In genomic region chr17:15952916-15953865, GRCh38 we compare ENCODE assay signal across 27 cellular contexts. TPM values are rescaled to one million over a fixed set of nuclear protein-coding genes. Genes with fewer than 3 reads are reported as not detected.
DNase-seq lines count a peak whose midpoint lies in the region; ATAC-seq, FAIRE-seq and TF ChIP-seq lines count a peak whose summit lies in the region.
"Had no signal": no experiment of that assay in that cellular context is flagged by ENCODE, and none has a peak within 500 bp of the region (broad histone marks: within the 10 kb centered on the region; RNA-seq: fewer than 3 reads in every experiment).

No MANE protein-coding gene starts in this region.

- no peak for ATAC-seq in HepG2
- no peak for ATAC-seq in right lobe of liver
- no peak for ATAC-seq in GM19395 (IDR thresholded peaks at IDR 0.05; ENCODE audit: unreplicated experiment)
- no peak for ATAC-seq in GM18873 (IDR thresholded peaks at IDR 0.05; ENCODE audit: low FRiP score, unreplicated experiment)
- ATAC-seq: activated CD8-positive, alpha-beta T cell treated with anti-CD3 and anti-CD28 coated beads for 36 hours; gastrocnemius medialis; naive thymus-derived CD8-positive, alpha-beta T cell; stimulated activated naive B cell treated with anti-CD40 and anti-IgM and Interleukin-4, amounts not matched to agents 10 μg/mL and 1 μg/mL and 100 μg/mL, for 72 hours had no signal

- no TSS peak for BruUV-seq in HepG2 (replicated peaks; lab: Mats Ljungman, UMichigan)
- no TSS peak for BruUV-seq in endothelial cell of umbilical vein (replicated peaks; lab: Mats Ljungman, UMichigan)

- H3K9ac ChIP-seq in HepG2 (ENCODE audit: insufficient read depth, low read depth, low read length) (no peak overlapping the region), endothelial cell of umbilical vein (replicated peaks; ENCODE audit: extremely low read depth, insufficient read depth, low read length) (no peak overlapping the region)

- H3K36me3 ChIP-seq in HepG2 (replicated peaks in 1 of 2; ENCODE audit: control insufficient read depth in 1 of 2, insufficient read depth in 2 of 2, low read length in 2 of 2) (peaks cover 8 to 10% of the 10 kb centered on the region in 2 experiments; a peak in 4 of 5 replicates), right lobe of liver (no peaks in the 10 kb centered on the region), endothelial cell of umbilical vein (ENCODE audit: control insufficient read depth in 2 of 2, extremely low read depth in 1 of 2, insufficient read depth in 2 of 2, low read length in 2 of 2) (no peaks in the 10 kb centered on the region)
- H3K36me3 ChIP-seq: adrenal gland, esophagus squamous epithelium, gastrocnemius medialis, left ventricle myocardium inferior, ovary, SJCRH30 had no signal

- H3K9me3 ChIP-seq in HepG2 (ENCODE audit: low read length) = no peaks in the 10 kb centered on the region
- no peaks in the 10 kb centered on the region for H3K9me3 ChIP-seq in right lobe of liver
- H3K9me3 ChIP-seq in endothelial cell of umbilical vein (replicated peaks; ENCODE audit: control insufficient read depth, insufficient read depth, low read length) = no peaks in the 10 kb centered on the region
- H3K9me3 ChIP-seq: adrenal gland, esophagus squamous epithelium, gastrocnemius medialis, left ventricle myocardium inferior, ovary, SJCRH30, suprapubic skin had no signal

- no peak overlapping the region for H3K4me2 ChIP-seq in HepG2 (ENCODE audit: low read depth, low read length)
- no peak overlapping the region for H3K4me2 ChIP-seq in endothelial cell of umbilical vein (ENCODE audit: insufficient read depth, low read length)
- H3K4me2 ChIP-seq: hepatocyte had no signal

- in situ Hi-C loops in HepG2 (cut with HindIII; ENCODE audit: extremely low pct_ligation_motif_present, low pct_unique_long_range_greater_than_20kb) = no loop called here

- H3K27ac ChIP-seq in HepG2 (ENCODE audit: extremely low read length, insufficient read depth, low read length) = no peak overlapping the region
- H3K27ac ChIP-seq in right lobe of liver = no peak overlapping the region
- H3K27ac ChIP-seq in endothelial cell of umbilical vein (ENCODE audit: insufficient read depth, low read depth, low read length) = peak overlapping the region; percentile 48
- H3K27ac ChIP-seq: adrenal gland, coronary artery, esophagus squamous epithelium, gastrocnemius medialis, hepatocyte, left ventricle myocardium inferior, ovary, SJCRH30, suprapubic skin had no signal

- TF ChIP-seq POLR2A in HepG2 (IDR thresholded peaks at IDR 0.05; ENCODE audit: insufficient read depth in 1 of 2, low read depth in 2 of 2, low read length in 2 of 2) = no peak
- TF ChIP-seq POLR2A in right lobe of liver (IDR thresholded peaks at IDR 0.05) = no peak
- TF ChIP-seq POLR2A in endothelial cell of umbilical vein (IDR thresholded peaks at IDR 0.05; ENCODE audit: low read depth, low read length) = no peak

- H3K27me3 ChIP-seq in HepG2 (ENCODE audit: control insufficient read depth in 1 of 2, insufficient read depth in 2 of 2, low read length in 2 of 2) = no peaks in the 10 kb centered on the region
- no peaks in the 10 kb centered on the region for H3K27me3 ChIP-seq in right lobe of liver
- no peaks in the 10 kb centered on the region for H3K27me3 ChIP-seq in endothelial cell of umbilical vein (ENCODE audit: control insufficient read depth in 2 of 2, insufficient read depth in 2 of 2, low read length in 2 of 2)
- H3K27me3 ChIP-seq: adrenal gland, esophagus squamous epithelium, gastrocnemius medialis, hepatocyte, ovary, SJCRH30, suprapubic skin had no signal

- DNase-seq in HepG2 (ENCODE audit: low spot score) (no peak), right lobe of liver (no peak), endothelial cell of umbilical vein (ENCODE audit: low read depth, low spot score) (no peak), SHP77 treated with DMSO at 0.1 percent for 48 hours (lab: John Stamatoyannopoulos, UW) (no peak)
- DNase-seq: activated CD4-positive, CD25-positive, alpha-beta regulatory T cell treated with anti-CD3 and anti-CD28 coated beads, Interleukin-2, amount 50 U/mL, for 72 hours; activated CD8-positive, alpha-beta T cell treated with anti-CD3 and anti-CD28 coated beads for 36 hours; activated naive CD4-positive, alpha-beta T cell; activated T-cell treated with anti-CD3 and anti-CD28 coated beads, Interleukin-2, amount 50 U/mL, for 1 hour; adrenal gland; esophagus squamous epithelium; gastrocnemius medialis; left ventricle myocardium inferior; midbrain; naive thymus-derived CD8-positive, alpha-beta T cell; NCI-H2107; NCI-H510A treated with DMSO at 0.1 percent for 48 hours; ovary; SJCRH30; stimulated activated CD4-positive, alpha-beta T cell treated with anti-CD3 and anti-CD28 coated beads, Interleukin-4, amount 100 ng/mL, for 24 hours; stimulated activated naive B cell treated with anti-CD40 and anti-IgM and Interleukin-4, amounts not matched to agents 10 μg/mL and 1 μg/mL and 100 μg/mL, for 72 hours had no signal

- CTCF ChIA-PET in HepG2 (lab: Yijun Ruan, JAX; ENCODE audit: low intra/inter-chr PET ratio, low total read pairs) (no interaction called here), endothelial cell of umbilical vein (lab: Charles Lee) (interaction anchor here (1.3 to 1.9 kb wide), 2 partner anchors 8 to 45 kb away, joined by 5 to 19 read pairs; partner anchors contain the start of gene ADORA2B)

- H3K4me3 ChIP-seq in HepG2 (replicated peaks in 1 of 3; ENCODE audit: insufficient read depth in 1 of 3, low read depth in 2 of 3, low read length in 3 of 3) (no peak overlapping the region), right lobe of liver (no peak overlapping the region), endothelial cell of umbilical vein (replicated peaks in 1 of 3; ENCODE audit: insufficient read depth in 1 of 3, low read depth in 1 of 3, low read length in 3 of 3) (no peak overlapping the region)
- H3K4me3 ChIP-seq: adrenal gland, coronary artery, esophagus squamous epithelium, gastrocnemius medialis, hepatocyte, left ventricle myocardium inferior, ovary, SJCRH30, suprapubic skin had no signal

- POLR2A ChIA-PET in HepG2 (lab: Yijun Ruan, JAX) = interaction anchor here (1.4 kb wide), 1 partner anchor 46 kb away, joined by 3 read pairs; the partner anchor contains the start of genes TTC19 and ZSWIM7
- POLR2A ChIA-PET in endothelial cell of umbilical vein (lab: Charles Lee) = no interaction called here

- intact Hi-C loops in HepG2 (cut with micrococcal nuclease; ENCODE audit: unreplicated experiment) (no loop called here), right lobe of liver (cut with DNase I) (no loop called here), endothelial cell of umbilical vein (cut with micrococcal nuclease) (no loop called here)

- dilution Hi-C loops in endothelial cell of umbilical vein (cut with MboI; ENCODE audit: extremely low pct_ligation_motif_present, low sequenced_read_pairs) = no loop called here

- H3K79me2 ChIP-seq in HepG2 (ENCODE audit: insufficient read depth, low read length) = peaks cover 11% of the 10 kb centered on the region
- peaks cover 35% of the 10 kb centered on the region for H3K79me2 ChIP-seq in endothelial cell of umbilical vein (ENCODE audit: control insufficient read depth, insufficient read depth, low read length)

- WGBS in HepG2 (ENCODE audit: low lambda C conversion rate) = 89% methylated on average over 22 of the region's 23 CpGs
- WGBS in right lobe of liver (ENCODE audit: insufficient coverage, low coverage, low lambda C conversion rate, missing lambda C conversion rate) = 63% methylated on average over 15 of the region's 23 CpGs

- no peak for TF ChIP-seq EP300 in HepG2 (IDR thresholded peaks at IDR 0.05; ENCODE audit: low read depth in 2 of 2, low read length in 2 of 2)
- no peak for TF ChIP-seq EP300 in HepG2 (CRISPR knock-in tag; IDR thresholded peaks at IDR 0.05; ENCODE audit: borderline replicate concordance)

- no peak for TF ChIP-seq RAD21 in HepG2 (CRISPR knock-in tag; IDR thresholded peaks at IDR 0.05)

- TF ChIP-seq CTCF in HepG2 (CRISPR knock-in tag; IDR thresholded peaks at IDR 0.05) = no peak
- no peak for TF ChIP-seq CTCF in right lobe of liver (IDR thresholded peaks at IDR 0.05)
- no peak for TF ChIP-seq CTCF in endothelial cell of umbilical vein (IDR thresholded peaks at IDR 0.05; ENCODE audit: extremely low read depth in 1 of 2, insufficient read depth in 1 of 2, low read depth in 1 of 2, low read length in 2 of 2)

- H4K20me1 ChIP-seq in HepG2 (ENCODE audit: insufficient read depth, low read length) = no peaks in the 10 kb centered on the region
- H4K20me1 ChIP-seq in endothelial cell of umbilical vein (replicated peaks; ENCODE audit: control insufficient read depth, extremely low read depth, insufficient read depth, low read length) = no peaks in the 10 kb centered on the region

- H3K9me1 ChIP-seq in endothelial cell of umbilical vein (replicated peaks; ENCODE audit: control insufficient read depth, extremely low read depth, insufficient read depth, low read length) = no peaks in the 10 kb centered on the region

- FAIRE-seq in HepG2 (lab: Jason Lieb, UNC) (no peak), endothelial cell of umbilical vein (lab: Jason Lieb, UNC) (no peak)
- FAIRE-seq: bronchial epithelial cell, urothelium cell line had no signal

- H3K4me1 ChIP-seq in HepG2 (ENCODE audit: insufficient read depth, low read length) = peaks cover 20% of the 10 kb centered on the region
- no peaks in the 10 kb centered on the region for H3K4me1 ChIP-seq in right lobe of liver
- peaks cover 23% of the 10 kb centered on the region for H3K4me1 ChIP-seq in endothelial cell of umbilical vein (ENCODE audit: control insufficient read depth, extremely low read depth, insufficient read depth, low read length)
- H3K4me1 ChIP-seq: adrenal gland, gastrocnemius medialis, left ventricle myocardium inferior had no signal

- H2AFZ ChIP-seq in HepG2 (ENCODE audit: low read length) (no peak overlapping the region), endothelial cell of umbilical vein (ENCODE audit: low read depth, low read length) (no peak overlapping the region)
- H2AFZ ChIP-seq: hepatocyte had no signal

RNA-seq across cellular contexts. Expression of gene ADORA2B, which starts 8.3 kb away (rescaled TPM):
- 6.7 and 10.4 TPM in 2 replicates for total RNA-seq in HepG2 (2016; rRNA removed; fragmentation: Illumina TruSeq; extraction: Trizol)
- total RNA-seq in HepG2 (2016; cell fraction: cytosol; rRNA removed; fragmentation: Illumina TruSeq; extraction: Trizol; ENCODE audit: low read depth) = 3.7 and 4.9 TPM in 2 replicates
- 6.5 and 10.3 TPM in 2 replicates for total RNA-seq in HepG2 (2016; cell fraction: insoluble cytoplasmic fraction; rRNA removed; fragmentation: Illumina TruSeq; extraction: Trizol)
- 7.8 and 9.3 TPM in 2 replicates for total RNA-seq in HepG2 (2016; cell fraction: membrane; rRNA removed; fragmentation: Illumina TruSeq; extraction: Trizol)
- total RNA-seq in HepG2 (2016; cell fraction: nucleus; rRNA removed; fragmentation: Illumina TruSeq; extraction: Trizol) = 9.1 and 10.0 TPM in 2 replicates
- 18.2 and 20.0 TPM in 2 replicates for polyA plus RNA-seq in HepG2 (2011; rRNA removed)
- polyA plus RNA-seq in HepG2 (2011; cell fraction: cytosol; rRNA removed) = 21.0 and 26.4 TPM in 2 replicates
- polyA plus RNA-seq in HepG2 (2011; cell fraction: nucleus; rRNA removed) = 10.1 and 12.1 TPM in 2 replicates
- 7.3 and 7.9 TPM in 2 replicates for polyA plus RNA-seq in HepG2 (2012)
- polyA plus RNA-seq in HepG2 (2016; cell fraction: cytosol; fragmentation: Illumina TruSeq; extraction: Trizol; ENCODE audit: low read depth) = 3.6 and 4.7 TPM in 2 replicates
- polyA plus RNA-seq in HepG2 (2016; cell fraction: insoluble cytoplasmic fraction; fragmentation: Illumina TruSeq; extraction: Trizol; ENCODE audit: low read depth) = 5.4 and 6.4 TPM in 2 replicates
- polyA plus RNA-seq in HepG2 (2016; cell fraction: membrane; fragmentation: Illumina TruSeq; extraction: Trizol; ENCODE audit: low read depth) = 6.3 and 6.8 TPM in 2 replicates
- 9.2 and 11.4 TPM in 2 replicates for polyA plus RNA-seq in HepG2 (2016; cell fraction: nucleus; fragmentation: Illumina TruSeq; extraction: Trizol; ENCODE audit: insufficient read depth, low read depth)
- 0.63 and 43.6 TPM in 2 replicates for polyA minus RNA-seq in HepG2 (2011; rRNA and poly(A)+ RNA removed; ENCODE audit: low replicate concordance)
- polyA minus RNA-seq in HepG2 (2011; cell fraction: cytosol; rRNA and poly(A)+ RNA removed) = 9.7 and 15.7 TPM in 2 replicates
- polyA minus RNA-seq in HepG2 (2011; cell fraction: nucleus; rRNA and poly(A)+ RNA removed) = 9.3 and 10.4 TPM in 2 replicates
- total RNA-seq in right lobe of liver = under 1 TPM in 5 of 6 experiments, not detected in 1; 0.16 to 0.62 (median 0.37) TPM
- total RNA-seq in endothelial cell of umbilical vein = 6.5 and 9.8 TPM in 2 replicates
- polyA plus RNA-seq in endothelial cell of umbilical vein = 8.8 and 10.1 TPM in 2 replicates
- polyA plus RNA-seq in endothelial cell of umbilical vein (2011; cell fraction: cytosol; rRNA removed) = 5.8 and 6.7 TPM in 2 replicates
- polyA plus RNA-seq in endothelial cell of umbilical vein (2011; cell fraction: nucleus; rRNA removed) = 3.5 and 3.9 TPM in 2 replicates
- polyA plus RNA-seq in endothelial cell of umbilical vein (2012) = 6.9 and 10.7 TPM in 2 replicates
- polyA minus RNA-seq in endothelial cell of umbilical vein = 6.2 and 7.1 TPM in 2 replicates
- polyA minus RNA-seq in endothelial cell of umbilical vein (2011; cell fraction: cytosol; rRNA and poly(A)+ RNA removed) = 0.51 TPM
- 3.9 and 4.3 TPM in 2 replicates for polyA minus RNA-seq in endothelial cell of umbilical vein (2011; cell fraction: nucleus; rRNA and poly(A)+ RNA removed)
- total RNA-seq: naive thymus-derived CD8-positive, alpha-beta T cell had no signal

RNA-seq across cellular contexts. Expression of gene ZSWIM7, which starts 46.3 kb away (rescaled TPM):
- 13.1 and 16.8 TPM in 2 replicates for total RNA-seq in HepG2 (2016; rRNA removed; fragmentation: Illumina TruSeq; extraction: Trizol)
- 23.8 and 31.5 TPM in 2 replicates for total RNA-seq in HepG2 (2016; cell fraction: cytosol; rRNA removed; fragmentation: Illumina TruSeq; extraction: Trizol; ENCODE audit: low read depth)
- 13.4 and 19.7 TPM in 2 replicates for total RNA-seq in HepG2 (2016; cell fraction: insoluble cytoplasmic fraction; rRNA removed; fragmentation: Illumina TruSeq; extraction: Trizol)
- total RNA-seq in HepG2 (2016; cell fraction: membrane; rRNA removed; fragmentation: Illumina TruSeq; extraction: Trizol) = 25.2 and 28.6 TPM in 2 replicates
- total RNA-seq in HepG2 (2016; cell fraction: nucleus; rRNA removed; fragmentation: Illumina TruSeq; extraction: Trizol) = 6.6 and 8.5 TPM in 2 replicates
- 24.9 and 28.1 TPM in 2 replicates for polyA plus RNA-seq in HepG2 (2011; rRNA removed)
- 24.5 and 25.8 TPM in 2 replicates for polyA plus RNA-seq in HepG2 (2011; cell fraction: cytosol; rRNA removed)
- polyA plus RNA-seq in HepG2 (2011; cell fraction: nucleus; rRNA removed) = 31.1 and 36.4 TPM in 2 replicates
- 13.5 and 13.6 TPM in 2 replicates for polyA plus RNA-seq in HepG2 (2012)
- polyA plus RNA-seq in HepG2 (2016; cell fraction: cytosol; fragmentation: Illumina TruSeq; extraction: Trizol; ENCODE audit: low read depth) = 30.8 and 45.7 TPM in 2 replicates
- polyA plus RNA-seq in HepG2 (2016; cell fraction: insoluble cytoplasmic fraction; fragmentation: Illumina TruSeq; extraction: Trizol; ENCODE audit: low read depth) = 19.6 and 19.9 TPM in 2 replicates
- polyA plus RNA-seq in HepG2 (2016; cell fraction: membrane; fragmentation: Illumina TruSeq; extraction: Trizol; ENCODE audit: low read depth) = 26.5 and 30.0 TPM in 2 replicates
- polyA plus RNA-seq in HepG2 (2016; cell fraction: nucleus; fragmentation: Illumina TruSeq; extraction: Trizol; ENCODE audit: insufficient read depth, low read depth) = 14.0 and 21.1 TPM in 2 replicates
- 5.8 and 11.0 TPM in 2 replicates for polyA minus RNA-seq in HepG2 (2011; rRNA and poly(A)+ RNA removed; ENCODE audit: low replicate concordance)
- polyA minus RNA-seq in HepG2 (2011; cell fraction: cytosol; rRNA and poly(A)+ RNA removed) = 4.9 and 8.5 TPM in 2 replicates
- 7.0 and 9.7 TPM in 2 replicates for polyA minus RNA-seq in HepG2 (2011; cell fraction: nucleus; rRNA and poly(A)+ RNA removed)
- 10 to 100 TPM; 10.6 to 21.8 (median 11.8) TPM for total RNA-seq in right lobe of liver
- 18.0 and 21.9 TPM in 2 replicates for total RNA-seq in endothelial cell of umbilical vein
- polyA plus RNA-seq in endothelial cell of umbilical vein = 33.8 and 38.9 TPM in 2 replicates
- 26.7 and 30.5 TPM in 2 replicates for polyA plus RNA-seq in endothelial cell of umbilical vein (2011; cell fraction: cytosol; rRNA removed)
- 29.1 and 33.7 TPM in 2 replicates for polyA plus RNA-seq in endothelial cell of umbilical vein (2011; cell fraction: nucleus; rRNA removed)
- polyA plus RNA-seq in endothelial cell of umbilical vein (2012) = 27.3 and 27.8 TPM in 2 replicates
- polyA minus RNA-seq in endothelial cell of umbilical vein = 11.0 and 21.6 TPM in 2 replicates
- 11.2 TPM for polyA minus RNA-seq in endothelial cell of umbilical vein (2011; cell fraction: cytosol; rRNA and poly(A)+ RNA removed)
- 2.2 and 6.1 TPM in 2 replicates for polyA minus RNA-seq in endothelial cell of umbilical vein (2011; cell fraction: nucleus; rRNA and poly(A)+ RNA removed)

RNA-seq across cellular contexts. Expression of gene TTC19, which starts 46.4 kb away (rescaled TPM):
- total RNA-seq in HepG2 (2016; rRNA removed; fragmentation: Illumina TruSeq; extraction: Trizol) (22.7 and 24.3 TPM in 2 replicates), right lobe of liver (10 to 100 TPM; 14.3 to 32.3 (median 19.9) TPM), endothelial cell of umbilical vein (32.8 and 33.3 TPM in 2 replicates)
- total RNA-seq in HepG2 (2016; cell fraction: cytosol; rRNA removed; fragmentation: Illumina TruSeq; extraction: Trizol; ENCODE audit: low read depth) = 6.4 and 7.6 TPM in 2 replicates
- total RNA-seq in HepG2 (2016; cell fraction: insoluble cytoplasmic fraction; rRNA removed; fragmentation: Illumina TruSeq; extraction: Trizol) = 23.3 and 24.1 TPM in 2 replicates
- 15.5 and 16.3 TPM in 2 replicates for total RNA-seq in HepG2 (2016; cell fraction: membrane; rRNA removed; fragmentation: Illumina TruSeq; extraction: Trizol)
- total RNA-seq in HepG2 (2016; cell fraction: nucleus; rRNA removed; fragmentation: Illumina TruSeq; extraction: Trizol) = 25.1 and 28.9 TPM in 2 replicates
- polyA plus RNA-seq in HepG2 (2011; rRNA removed) (4.4 and 5.6 TPM in 2 replicates), endothelial cell of umbilical vein (7.6 and 7.8 TPM in 2 replicates)
- polyA plus RNA-seq in HepG2 (2011; cell fraction: cytosol; rRNA removed) = 3.0 and 3.8 TPM in 2 replicates
- 17.4 and 20.7 TPM in 2 replicates for polyA plus RNA-seq in HepG2 (2011; cell fraction: nucleus; rRNA removed)
- 16.8 and 19.3 TPM in 2 replicates for polyA plus RNA-seq in HepG2 (2012)
- polyA plus RNA-seq in HepG2 (2016; cell fraction: cytosol; fragmentation: Illumina TruSeq; extraction: Trizol; ENCODE audit: low read depth) = 4.3 and 4.6 TPM in 2 replicates
- polyA plus RNA-seq in HepG2 (2016; cell fraction: insoluble cytoplasmic fraction; fragmentation: Illumina TruSeq; extraction: Trizol; ENCODE audit: low read depth) = 21.2 and 21.3 TPM in 2 replicates
- polyA plus RNA-seq in HepG2 (2016; cell fraction: membrane; fragmentation: Illumina TruSeq; extraction: Trizol; ENCODE audit: low read depth) = 9.1 and 9.6 TPM in 2 replicates
- polyA plus RNA-seq in HepG2 (2016; cell fraction: nucleus; fragmentation: Illumina TruSeq; extraction: Trizol; ENCODE audit: insufficient read depth, low read depth) = 33.3 and 33.4 TPM in 2 replicates
- 5.8 and 10.9 TPM in 2 replicates for polyA minus RNA-seq in HepG2 (2011; rRNA and poly(A)+ RNA removed; ENCODE audit: low replicate concordance)
- polyA minus RNA-seq in HepG2 (2011; cell fraction: cytosol; rRNA and poly(A)+ RNA removed) = 5.0 and 7.2 TPM in 2 replicates
- polyA minus RNA-seq in HepG2 (2011; cell fraction: nucleus; rRNA and poly(A)+ RNA removed) = 33.9 and 38.8 TPM in 2 replicates
- 6.7 TPM in 2 replicates for polyA plus RNA-seq in endothelial cell of umbilical vein (2011; cell fraction: cytosol; rRNA removed)
- 13.0 and 14.1 TPM in 2 replicates for polyA plus RNA-seq in endothelial cell of umbilical vein (2011; cell fraction: nucleus; rRNA removed)
- 30.7 and 31.2 TPM in 2 replicates for polyA plus RNA-seq in endothelial cell of umbilical vein (2012)
- 12.1 and 12.4 TPM in 2 replicates for polyA minus RNA-seq in endothelial cell of umbilical vein
- polyA minus RNA-seq in endothelial cell of umbilical vein (2011; cell fraction: cytosol; rRNA and poly(A)+ RNA removed) = 13.1 TPM
- 18.8 and 24.8 TPM in 2 replicates for polyA minus RNA-seq in endothelial cell of umbilical vein (2011; cell fraction: nucleus; rRNA and poly(A)+ RNA removed)
